In genomic region chr7:116967983-116968382, GRCh38 we compare ENCODE assay signal across 27 cellular contexts.
"Had no signal": no experiment of that assay in that cellular context is flagged by ENCODE, and none has a peak within 500 bp of the region (broad histone marks: within the 10 kb centered on the region; RNA-seq: fewer than 3 reads in every experiment).

No MANE protein-coding gene starts in this region.

- FAIRE-seq: endometrium, islet of Langerhans, keratinocyte had no signal

- H3K27ac Mint-ChIP-seq: dendritic cell treated with granulocyte-macrophage colony-stimulating factor and Interleukin-4, amounts not matched to agents 40 ng/mL and 50 ng/mL, for 4 days; effector memory CD8-positive, alpha-beta T cell; endodermal cell; naive B cell had no signal

- H3K4me3 Mint-ChIP-seq: dendritic cell treated with granulocyte-macrophage colony-stimulating factor and Interleukin-4, amounts not matched to agents 40 ng/mL and 50 ng/mL, for 4 days; effector memory CD8-positive, alpha-beta T cell; endodermal cell; naive B cell had no signal

- ATAC-seq: effector memory CD8-positive, alpha-beta T cell; esophagus mucosa; gastrocnemius medialis; heart right ventricle; left cardiac atrium; left lung; left ventricle myocardium superior; lower lobe of right lung had no signal

- H3K36me3 Mint-ChIP-seq: naive B cell had no signal

- H3K9me3 Mint-ChIP-seq: dendritic cell treated with granulocyte-macrophage colony-stimulating factor and Interleukin-4, amounts not matched to agents 40 ng/mL and 50 ng/mL, for 4 days; effector memory CD8-positive, alpha-beta T cell; endodermal cell; naive B cell had no signal

- H3K36me3 ChIP-seq: colonic mucosa, esophagus squamous epithelium, gastrocnemius medialis, heart right ventricle, left lung, lower lobe of right lung had no signal

- H3K4me1 Mint-ChIP-seq: naive B cell had no signal

- H3K4me1 ChIP-seq: colonic mucosa, esophagus squamous epithelium had no signal

- H3K4me3 ChIP-seq: colonic mucosa, esophagus squamous epithelium, gastrocnemius medialis, heart right ventricle, left lung, lower lobe of right lung had no signal

- H3K9me3 ChIP-seq: colonic mucosa, esophagus squamous epithelium, gastrocnemius medialis, heart right ventricle, left lung, lower lobe of right lung had no signal

- H3K27me3 ChIP-seq: colonic mucosa, esophagus squamous epithelium, gastrocnemius medialis, heart right ventricle, left lung had no signal

- H3K27me3 Mint-ChIP-seq: dendritic cell treated with granulocyte-macrophage colony-stimulating factor and Interleukin-4, amounts not matched to agents 40 ng/mL and 50 ng/mL, for 4 days; effector memory CD8-positive, alpha-beta T cell had no signal

- DNase-seq: colonic mucosa; cortex of kidney; effector CD8-positive, alpha-beta T cell; effector memory CD8-positive, alpha-beta T cell; endodermal cell; erythroblast; esophagus squamous epithelium; foreskin fibroblast; foreskin melanocyte; gastrocnemius medialis; glutamatergic neuron; head of caudate nucleus; heart right ventricle; hippocampal formation; left cardiac atrium; left lung; left ventricle myocardium superior; lower lobe of right lung; mesenchymal stem cell; midbrain; naive B cell had no signal

- H3K27ac ChIP-seq: colonic mucosa, epithelial cell of prostate, esophagus squamous epithelium, gastrocnemius medialis, heart right ventricle, left lung, lower lobe of right lung had no signal
